Comparison of ENCODE assay signal across 14 cellular contexts in the genomic region with DNA sequence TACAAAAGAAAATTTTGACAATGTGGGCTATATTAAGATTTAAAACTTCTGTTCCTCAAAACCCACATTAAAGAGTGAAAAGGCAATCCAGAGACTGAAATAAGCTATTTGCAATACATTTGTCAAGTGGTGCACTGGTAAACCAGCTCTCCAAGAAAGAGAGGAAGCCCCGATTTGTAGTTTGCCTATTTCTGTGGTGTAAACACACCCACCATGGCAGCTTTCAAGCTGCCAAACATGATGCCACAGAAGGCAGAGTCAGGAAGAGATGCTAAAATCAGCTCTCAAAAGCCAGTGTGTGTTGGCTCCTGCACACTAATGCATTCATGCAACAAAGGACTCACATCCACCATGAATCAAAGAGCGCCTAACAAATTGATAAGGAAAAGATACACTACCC. TPM values are rescaled to one million over a fixed set of nuclear protein-coding genes. Genes with fewer than 3 reads are reported as not detected.
DNase-seq lines count a peak whose midpoint lies in the region; ATAC-seq, FAIRE-seq and TF ChIP-seq lines count a peak whose summit lies in the region.
"Had no signal": no experiment of that assay in that cellular context is flagged by ENCODE, and none has a peak within 500 bp of the region (broad histone marks: within the 10 kb centered on the region; RNA-seq: fewer than 3 reads in every experiment).

No MANE protein-coding gene starts in this region.

- peaks cover 80% of the 10 kb centered on the region for H3K79me2 ChIP-seq in GM12878 (ENCODE audit: control insufficient read depth, insufficient read depth, low read length)

- 24% methylated on average over 2 of the region's 2 CpGs for WGBS in GM12878 (ENCODE audit: insufficient coverage, insufficient replicate concordance, low lambda C conversion rate, missing lambda C conversion rate)

- SMC1A ChIA-PET in GM12878 (lab: Charles Lee; ENCODE audit: uncharacterized antibody, unreplicated experiment): interaction anchor here (0.8 to 25.8 kb wide), 30 partner anchors 8 to 210 kb away, joined by 3 to 295 read pairs (median 4); no protein-coding TSS in a partner anchor

- H3K4me1 ChIP-seq in GM12878 (ENCODE audit: control insufficient read depth, insufficient read depth, low read length): peaks cover 48% of the 10 kb centered on the region
- H3K4me1 ChIP-seq: breast epithelium, foreskin keratinocyte had no signal

- CTCF ChIA-PET in GM12878 (lab: Yijun Ruan, JAX): interaction anchor here (1.2 to 4.1 kb wide), 9 partner anchors 9 to 227 kb away, joined by 3 to 29 read pairs (median 4); no protein-coding TSS in a partner anchor

- H3K36me3 ChIP-seq in GM12878 (ENCODE audit: control insufficient read depth in 2 of 2, insufficient read depth in 2 of 2, low read length in 1 of 2): peaks cover 19 to 26% of the 10 kb centered on the region in 2 experiments
- H3K36me3 ChIP-seq: breast epithelium had no signal

- H3K4me3 ChIP-seq in GM12878: no peak overlapping the region
- H3K4me3 ChIP-seq: breast epithelium, skin epidermis had no signal

- TF ChIP-seq RAD21 in GM12878 (IDR thresholded peaks at IDR 0.05; ENCODE audit: insufficient read depth, low read depth, low read length): no peak

- RAD21 ChIA-PET in GM12878 (lab: Charles Lee; ENCODE audit: unreplicated experiment): interaction anchor here (0.7 to 7.0 kb wide), 20 partner anchors 12 to 232 kb away, joined by 3 to 70 read pairs (median 4); no protein-coding TSS in a partner anchor

- intact Hi-C loops in GM12878 (cut with micrococcal nuclease; ENCODE audit: unreplicated experiment): no loop called here

- H3K9ac ChIP-seq in GM12878 (ENCODE audit: control insufficient read depth, insufficient read depth, low read length): no peak overlapping the region

- in situ Hi-C loops in GM12878 (cut with MboI): no loop called here

- TF ChIP-seq EP300 in GM12878 (IDR thresholded peaks at IDR 0.05; ENCODE audit: borderline replicate concordance in 1 of 2, control insufficient read depth in 1 of 2, low read depth in 2 of 2, low read length in 2 of 2): no peak

- ATAC-seq in GM18505 (IDR thresholded peaks at IDR 0.05; ENCODE audit: unreplicated experiment): peak; percentile 21
- peak; percentile 32 for ATAC-seq in GM21367 (IDR thresholded peaks at IDR 0.05; ENCODE audit: unreplicated experiment)
- peak; percentile 10 for ATAC-seq in HG03108 (IDR thresholded peaks at IDR 0.05; ENCODE audit: unreplicated experiment)
- peak; percentile 52 for ATAC-seq in GM12878
- ATAC-seq: activated CD4-positive, CD25-positive, alpha-beta regulatory T cell treated with anti-CD3 and anti-CD28 coated beads, Interleukin-2, amount 50 U/mL, for 24 hours had no signal

- no peak for DNase-seq in GM12878 (ENCODE audit: low read depth, low spot score)
- DNase-seq in NOMO-1 treated with DMSO at 0.1 percent for 48 hours (lab: John Stamatoyannopoulos, UW; ENCODE audit: unreplicated experiment): no peak
- DNase-seq in cerebellar nuclear complex (lab: John Stamatoyannopoulos, UW): no peak
- DNase-seq in stimulated activated CD4-positive, alpha-beta T cell treated with anti-CD3 and anti-CD28 coated beads, Interleukin-15, amount 100 ng/mL, for 24 hours: no peak
- no peak for DNase-seq in activated CD8-positive, alpha-beta memory T cell treated with anti-CD3 and anti-CD28 coated beads, Interleukin-2, amount 50 U/mL, for 48 hours
- DNase-seq: GOT3, mesendoderm had no signal

- FAIRE-seq in GM12878 (lab: Jason Lieb, UNC): no peak

- no peak overlapping the region; the same call in 1 of the 2 replicates for H2AFZ ChIP-seq in GM12878 (ENCODE audit: control insufficient read depth, low read depth, low read length)

- H3K4me2 ChIP-seq in GM12878 (ENCODE audit: control insufficient read depth, insufficient read depth): peak overlapping the region; percentile 45

- no peak for TF ChIP-seq CTCF in GM12878 (IDR thresholded peaks at IDR 0.05 in 2 of 3, conservative IDR thresholded peaks at IDR 0.05 in 1 of 3; ENCODE audit: control insufficient read depth in 2 of 3, extremely low read depth in 1 of 3, insufficient read depth in 1 of 3, low read depth in 3 of 3, low read length in 3 of 3)

- peak overlapping the region; percentile 29; the same call in 1 of the 2 replicates for H3K27ac ChIP-seq in GM12878 (ENCODE audit: control insufficient read depth, insufficient read depth)
- H3K27ac ChIP-seq: breast epithelium, foreskin keratinocyte had no signal

- BruUV-seq in GM12878 (replicated peaks; lab: Mats Ljungman, UMichigan): no TSS peak

- H3K9me3 ChIP-seq in GM12878 (replicated peaks; ENCODE audit: control insufficient read depth, insufficient read depth, low read length): peaks cover 2% of the 10 kb centered on the region; the same call in 2 of the 3 replicates
- H3K9me3 ChIP-seq: breast epithelium had no signal

- no peak for TF ChIP-seq POLR2A in GM18505 (IDR thresholded peaks at IDR 0.05; ENCODE audit: borderline replicate concordance, extremely low read depth, insufficient read depth, insufficient read length)
- TF ChIP-seq POLR2A in GM12878 (IDR thresholded peaks at IDR 0.05; ENCODE audit: low read depth, low read length): no peak

- no peaks in the 10 kb centered on the region for H4K20me1 ChIP-seq in GM12878 (ENCODE audit: control insufficient read depth, insufficient read depth)

- no peaks in the 10 kb centered on the region for H3K27me3 ChIP-seq in GM12878 (replicated peaks in 1 of 2; ENCODE audit: control insufficient read depth in 2 of 2, insufficient read depth in 2 of 2, low read length in 1 of 2)
- H3K27me3 ChIP-seq: breast epithelium, foreskin keratinocyte had no signal

- POLR2A ChIA-PET in GM12878 (lab: Charles Lee): interaction anchor here (0.5 to 5.4 kb wide), 14 partner anchors 9 to 121 kb away, joined by 3 to 47 read pairs (median 4); no protein-coding TSS in a partner anchor

TF ChIP-seq in GM12878, 131 proteins besides CTCF, POLR2A, EP300 and RAD21:
- TF ChIP-seq FOXM1 (IDR thresholded peaks at IDR 0.05; ENCODE audit: low read depth, low read length): no peak
- TF ChIP-seq SPI1 (IDR thresholded peaks at IDR 0.05; ENCODE audit: borderline replicate concordance, insufficient read depth, low read depth, low read length): no peak
- no peak for TF ChIP-seq MXI1 (IDR thresholded peaks at IDR 0.05; ENCODE audit: low read depth, low read length)
- TF ChIP-seq RUNX3 (IDR thresholded peaks at IDR 0.05; ENCODE audit: low read length): peak; percentile 24; the same call in 1 of the 2 replicates
- no peak for TF ChIP-seq NFYA (IDR thresholded peaks at IDR 0.05; ENCODE audit: borderline replicate concordance, low read depth, low read length)

RNA-seq across cellular contexts. Expression of gene RFTN1, which starts 17.5 kb away (rescaled TPM):
- 377 and 379 TPM in 2 replicates for total RNA-seq in GM12878 (2013; cell fraction: nucleolus; rRNA removed)
- 154 and 163 TPM in 2 replicates for total RNA-seq in GM12878 (2014; rRNA removed)
- 145 TPM in 2 replicates for total RNA-seq in GM12878 (2014; rRNA removed; fragmentation: Illumina TruSeq; extraction: Trizol)
- total RNA-seq in GM12878 (2021): 166 and 176 TPM in 2 replicates
- polyA plus RNA-seq in GM12878 (2011; ENCODE audit: low read depth): 68.5 TPM
- 171 and 213 TPM in 2 replicates for polyA plus RNA-seq in GM12878 (2011; rRNA removed)
- polyA plus RNA-seq in GM12878 (2011; cell fraction: cytosol; rRNA removed): 284 and 352 TPM in 2 replicates
- polyA plus RNA-seq in GM12878 (2011; cell fraction: nucleus; rRNA removed): 306 TPM in 2 replicates
- 90.4 and 119 TPM in 2 replicates for polyA plus RNA-seq in GM12878 (2012)
- 146 and 170 TPM in 2 replicates for polyA plus RNA-seq in GM12878 (2014; fragmentation: Illumina TruSeq; extraction: Trizol)
- 10 to 100 TPM; 20.6 to 38.9 TPM for polyA plus RNA-seq in GM12878 (2014; fragmentation: Nextera tagmentation; extraction: Ambion mirVana)
- polyA plus RNA-seq in GM12878 (2014; rRNA removed): 143 and 149 TPM in 2 replicates
- 10 to 100 TPM; 46.3 to 61.9 TPM for polyA plus RNA-seq in GM12878 (2016; fragmentation: Nextera tagmentation; extraction: Ambion mirVana)
- 198 and 256 TPM in 2 replicates for polyA minus RNA-seq in GM12878 (2011; rRNA and poly(A)+ RNA removed)
- 85.5 and 87.8 TPM in 2 replicates for polyA minus RNA-seq in GM12878 (2011; cell fraction: cytosol; rRNA and poly(A)+ RNA removed)
- 129 and 203 TPM in 2 replicates for polyA minus RNA-seq in GM12878 (2011; cell fraction: nucleus; rRNA and poly(A)+ RNA removed)
